In genomic region chr3:122994954-122995353, GRCh38 we compare ENCODE assay signal across 3 cellular contexts.
TF ChIP-seq lines count a peak whose summit lies in the region.

No MANE protein-coding gene starts in this region.

TF ChIP-seq in SK-N-SH, 30 proteins besides CTCF, POLR2A, EP300 and RAD21:
- TF ChIP-seq REST (IDR thresholded peaks at IDR 0.05; ENCODE audit: low read depth, low read length) = peak; percentile 60; the same call in 1 of the 2 replicates
- TF ChIP-seq USF1 (IDR thresholded peaks at IDR 0.05; ENCODE audit: borderline replicate concordance, low read depth) = no peak
- TF ChIP-seq, protein P1, sequence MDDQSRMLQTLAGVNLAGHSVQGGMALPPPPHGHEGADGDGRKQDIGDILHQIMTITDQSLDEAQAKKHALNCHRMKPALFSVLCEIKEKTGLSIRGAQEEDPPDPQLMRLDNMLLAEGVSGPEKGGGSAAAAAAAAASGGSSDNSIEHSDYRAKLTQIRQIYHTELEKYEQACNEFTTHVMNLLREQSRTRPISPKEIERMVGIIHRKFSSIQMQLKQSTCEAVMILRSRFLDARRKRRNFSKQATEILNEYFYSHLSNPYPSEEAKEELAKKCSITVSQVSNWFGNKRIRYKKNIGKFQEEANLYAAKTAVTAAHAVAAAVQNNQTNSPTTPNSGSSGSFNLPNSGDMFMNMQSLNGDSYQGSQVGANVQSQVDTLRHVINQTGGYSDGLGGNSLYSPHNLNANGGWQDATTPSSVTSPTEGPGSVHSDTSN (IDR thresholded peaks at IDR 0.05) = no peak
- no peak for TF ChIP-seq TAF1 (IDR thresholded peaks at IDR 0.05; ENCODE audit: borderline replicate concordance, low read depth, low read length)

TF ChIP-seq in SK-N-SH treated with all-trans-retinoic acid at 6 μM for 48 hours, 23 proteins besides CTCF, POLR2A, EP300 and RAD21 (continued from another document):
- TF ChIP-seq ESRRG (CRISPR knock-in tag; IDR thresholded peaks at IDR 0.05) (no peak), CSRNP3 (CRISPR knock-in tag; IDR thresholded peaks at IDR 0.05) (no peak), ZFP3 (CRISPR knock-in tag; IDR thresholded peaks at IDR 0.05) (no peak), PPARA (CRISPR knock-in tag; IDR thresholded peaks at IDR 0.05; ENCODE audit: borderline replicate concordance) (no peak), ZNF8 (CRISPR knock-in tag; IDR thresholded peaks at IDR 0.05) (no peak), OSR1 (CRISPR knock-in tag; IDR thresholded peaks at IDR 0.05) (no peak), GLIS3 (CRISPR knock-in tag; IDR thresholded peaks at IDR 0.05) (no peak), CSDC2 (CRISPR knock-in tag; IDR thresholded peaks at IDR 0.05) (no peak), BACH2 (CRISPR knock-in tag; IDR thresholded peaks at IDR 0.05; ENCODE audit: borderline replicate concordance) (no peak)
- TF ChIP-seq, protein P2, sequence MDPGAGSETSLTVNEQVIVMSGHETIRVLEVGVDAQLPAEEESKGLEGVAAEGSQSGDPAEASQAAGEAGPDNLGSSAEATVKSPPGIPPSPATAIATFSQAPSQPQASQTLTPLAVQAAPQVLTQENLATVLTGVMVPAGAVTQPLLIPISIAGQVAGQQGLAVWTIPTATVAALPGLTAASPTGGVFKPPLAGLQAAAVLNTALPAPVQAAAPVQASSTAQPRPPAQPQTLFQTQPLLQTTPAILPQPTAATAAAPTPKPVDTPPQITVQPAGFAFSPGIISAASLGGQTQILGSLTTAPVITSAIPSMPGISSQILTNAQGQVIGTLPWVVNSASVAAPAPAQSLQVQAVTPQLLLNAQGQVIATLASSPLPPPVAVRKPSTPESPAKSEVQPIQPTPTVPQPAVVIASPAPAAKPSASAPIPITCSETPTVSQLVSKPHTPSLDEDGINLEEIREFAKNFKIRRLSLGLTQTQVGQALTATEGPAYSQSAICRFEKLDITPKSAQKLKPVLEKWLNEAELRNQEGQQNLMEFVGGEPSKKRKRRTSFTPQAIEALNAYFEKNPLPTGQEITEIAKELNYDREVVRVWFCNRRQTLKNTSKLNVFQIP (CRISPR knock-in tag; IDR thresholded peaks at IDR 0.05; ENCODE audit: borderline replicate concordance, low read depth) = no peak
- TF ChIP-seq, protein P3, sequence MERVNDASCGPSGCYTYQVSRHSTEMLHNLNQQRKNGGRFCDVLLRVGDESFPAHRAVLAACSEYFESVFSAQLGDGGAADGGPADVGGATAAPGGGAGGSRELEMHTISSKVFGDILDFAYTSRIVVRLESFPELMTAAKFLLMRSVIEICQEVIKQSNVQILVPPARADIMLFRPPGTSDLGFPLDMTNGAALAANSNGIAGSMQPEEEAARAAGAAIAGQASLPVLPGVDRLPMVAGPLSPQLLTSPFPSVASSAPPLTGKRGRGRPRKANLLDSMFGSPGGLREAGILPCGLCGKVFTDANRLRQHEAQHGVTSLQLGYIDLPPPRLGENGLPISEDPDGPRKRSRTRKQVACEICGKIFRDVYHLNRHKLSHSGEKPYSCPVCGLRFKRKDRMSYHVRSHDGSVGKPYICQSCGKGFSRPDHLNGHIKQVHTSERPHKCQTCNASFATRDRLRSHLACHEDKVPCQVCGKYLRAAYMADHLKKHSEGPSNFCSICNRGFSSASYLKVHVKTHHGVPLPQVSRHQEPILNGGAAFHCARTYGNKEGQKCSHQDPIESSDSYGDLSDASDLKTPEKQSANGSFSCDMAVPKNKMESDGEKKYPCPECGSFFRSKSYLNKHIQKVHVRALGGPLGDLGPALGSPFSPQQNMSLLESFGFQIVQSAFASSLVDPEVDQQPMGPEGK (CRISPR knock-in tag; IDR thresholded peaks at IDR 0.05; ENCODE audit: borderline replicate concordance) = no peak
- TF ChIP-seq, protein P4, sequence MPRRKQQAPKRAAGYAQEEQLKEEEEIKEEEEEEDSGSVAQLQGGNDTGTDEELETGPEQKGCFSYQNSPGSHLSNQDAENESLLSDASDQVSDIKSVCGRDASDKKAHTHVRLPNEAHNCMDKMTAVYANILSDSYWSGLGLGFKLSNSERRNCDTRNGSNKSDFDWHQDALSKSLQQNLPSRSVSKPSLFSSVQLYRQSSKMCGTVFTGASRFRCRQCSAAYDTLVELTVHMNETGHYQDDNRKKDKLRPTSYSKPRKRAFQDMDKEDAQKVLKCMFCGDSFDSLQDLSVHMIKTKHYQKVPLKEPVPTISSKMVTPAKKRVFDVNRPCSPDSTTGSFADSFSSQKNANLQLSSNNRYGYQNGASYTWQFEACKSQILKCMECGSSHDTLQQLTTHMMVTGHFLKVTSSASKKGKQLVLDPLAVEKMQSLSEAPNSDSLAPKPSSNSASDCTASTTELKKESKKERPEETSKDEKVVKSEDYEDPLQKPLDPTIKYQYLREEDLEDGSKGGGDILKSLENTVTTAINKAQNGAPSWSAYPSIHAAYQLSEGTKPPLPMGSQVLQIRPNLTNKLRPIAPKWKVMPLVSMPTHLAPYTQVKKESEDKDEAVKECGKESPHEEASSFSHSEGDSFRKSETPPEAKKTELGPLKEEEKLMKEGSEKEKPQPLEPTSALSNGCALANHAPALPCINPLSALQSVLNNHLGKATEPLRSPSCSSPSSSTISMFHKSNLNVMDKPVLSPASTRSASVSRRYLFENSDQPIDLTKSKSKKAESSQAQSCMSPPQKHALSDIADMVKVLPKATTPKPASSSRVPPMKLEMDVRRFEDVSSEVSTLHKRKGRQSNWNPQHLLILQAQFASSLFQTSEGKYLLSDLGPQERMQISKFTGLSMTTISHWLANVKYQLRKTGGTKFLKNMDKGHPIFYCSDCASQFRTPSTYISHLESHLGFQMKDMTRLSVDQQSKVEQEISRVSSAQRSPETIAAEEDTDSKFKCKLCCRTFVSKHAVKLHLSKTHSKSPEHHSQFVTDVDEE (CRISPR knock-in tag; IDR thresholded peaks at IDR 0.05) = no peak

TF ChIP-seq in HEK293, 187 proteins besides CTCF, POLR2A, EP300 and RAD21:
- TF ChIP-seq REST (tag by site-specific recombination; IDR thresholded peaks at IDR 0.05) = peak; percentile 68; the same call in 1 of the 2 replicates
- TF ChIP-seq ZNF747 (tag by site-specific recombination; IDR thresholded peaks at IDR 0.05) = no peak
TF ChIP-seq in HEK293: peak in this region for 1.
